In the genomic region with DNA sequence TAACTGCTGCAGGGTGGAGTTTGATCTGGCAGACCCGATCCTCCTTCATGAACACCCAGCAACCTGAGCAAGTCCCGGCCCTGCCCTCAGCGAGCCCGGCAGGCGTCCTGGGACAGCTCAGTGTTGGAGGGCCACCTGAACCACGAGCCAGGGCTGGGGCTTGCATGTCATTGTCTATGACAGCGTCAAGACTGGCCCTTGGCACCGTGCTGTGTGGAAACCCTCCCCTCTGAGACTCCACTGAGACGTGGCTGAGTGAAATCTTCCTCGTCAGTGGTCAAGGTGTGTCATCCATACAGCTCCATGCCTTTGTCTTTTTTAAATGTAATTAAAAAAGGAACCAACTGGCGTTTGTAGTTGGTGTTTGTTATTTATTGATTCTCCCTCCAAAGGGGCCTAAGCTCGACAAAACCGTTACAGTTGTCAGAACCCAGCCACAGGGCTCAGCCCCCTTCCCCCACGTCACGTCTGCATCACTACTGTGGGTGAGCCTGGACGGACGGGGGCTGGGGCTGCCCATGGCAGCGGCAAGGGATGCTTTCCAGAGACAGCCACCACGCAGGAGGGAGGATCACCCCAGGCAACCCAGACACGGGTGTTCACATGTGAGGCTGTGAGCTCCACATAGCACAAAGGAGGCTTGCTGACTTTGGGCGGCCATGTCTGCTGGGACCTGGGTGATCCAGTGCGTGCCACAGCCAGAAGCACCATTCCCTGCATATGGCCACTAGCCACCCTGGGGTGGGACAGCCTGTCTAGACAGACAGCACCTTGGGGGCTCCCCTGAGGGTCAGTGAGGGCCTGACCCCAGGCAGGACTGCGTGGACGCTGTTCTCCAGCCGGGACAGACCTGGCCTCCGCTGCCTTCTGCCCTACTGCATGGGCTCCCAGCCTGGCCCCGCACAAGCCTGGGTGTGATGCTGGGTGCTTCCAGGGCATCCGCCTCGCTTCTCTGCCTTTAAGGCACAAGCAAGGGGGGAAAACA, we compare ENCODE assay signal across 21 cellular contexts. TPM values are rescaled to one million over a fixed set of nuclear protein-coding genes. Genes with fewer than 3 reads are reported as not detected.
DNase-seq lines count a peak whose midpoint lies in the region; ATAC-seq and TF ChIP-seq lines count a peak whose summit lies in the region.
"Had no signal": no experiment of that assay in that cellular context is flagged by ENCODE, and none has a peak within 500 bp of the region (broad histone marks: within the 10 kb centered on the region; RNA-seq: fewer than 3 reads in every experiment).

No MANE protein-coding gene starts in this region.

- 83 to 84% (median 84%) methylated on average over 22 to 29 of the region's 29 CpGs for WGBS in heart left ventricle, 4 donors

- H3K9me3 ChIP-seq in heart left ventricle = no peaks in the 10 kb centered on the region
- H3K9me3 ChIP-seq in adipocyte (ENCODE audit: control insufficient read depth, low read length) = no peaks in the 10 kb centered on the region
- H3K9me3 ChIP-seq in mucosa of descending colon = no peaks in the 10 kb centered on the region
- H3K9me3 ChIP-seq: suprapubic skin had no signal

- H3K36me3 ChIP-seq in heart left ventricle (peaks cover 0 to 100% (median 95%) of the 10 kb centered on the region in 9 donors), adipocyte (ENCODE audit: control insufficient read depth, insufficient read depth, low read length, severe bottlenecking) (peaks cover 90% of the 10 kb centered on the region), mucosa of descending colon (ENCODE audit: low read depth) (peaks cover 7% of the 10 kb centered on the region)

- H3K4me3 ChIP-seq in heart left ventricle = no peak overlapping the region
- no peak overlapping the region for H3K4me3 ChIP-seq in adipocyte (ENCODE audit: low read length)
- H3K4me3 ChIP-seq in mucosa of descending colon = no peak overlapping the region
- H3K4me3 ChIP-seq: suprapubic skin had no signal

- TF ChIP-seq POLR2A in heart left ventricle (IDR thresholded peaks at IDR 0.05) (no peak), erythroblast (IDR thresholded peaks at IDR 0.05; ENCODE audit: low read length) (no peak)

- intact Hi-C loops in heart left ventricle (cut with DNase I) (loop anchor here in 2 of 10 donors (10.0 kb wide), 1 partner anchor 221 kb away; a partner anchor contains a TSS), Right ventricle myocardium inferior (cut with DNase I) (no loop called here), mucosa of descending colon (cut with DNase I, micrococcal nuclease) (no loop called here)

- H3K27me3 ChIP-seq in heart left ventricle (no peaks in the 10 kb centered on the region), adipocyte (replicated peaks; ENCODE audit: control insufficient read depth, insufficient read depth, low read length) (no peaks in the 10 kb centered on the region)
- H3K27me3 ChIP-seq: foreskin keratinocyte, suprapubic skin had no signal

- ATAC-seq in heart left ventricle = peak in 3 of 4 donors; percentile 3 to 5 (median 4)
- ATAC-seq in Right ventricle myocardium inferior = no peak
- peak; percentile 12 for ATAC-seq in mucosa of descending colon
- no peak for ATAC-seq in GM21825 (IDR thresholded peaks at IDR 0.05; ENCODE audit: unreplicated experiment)
- ATAC-seq: foreskin keratinocyte had no signal

- DNase-seq in heart left ventricle (no peak), Right ventricle myocardium inferior (ENCODE audit: missing footprints) (no peak), adipocyte (ENCODE audit: low read depth) (no peak), mucosa of descending colon (no peak), erythroblast (lab: John Stamatoyannopoulos, UW) (no peak), NCI-H1048 (lab: John Stamatoyannopoulos, UW) (no peak), NCI-H2196 (lab: John Stamatoyannopoulos, UW; ENCODE audit: unreplicated experiment) (no peak)
- DNase-seq: activated CD4-positive, alpha-beta T cell treated with anti-CD3 and anti-CD28 coated beads, Interleukin-2, amount 50 U/mL, for 48 hours; activated T-cell treated with anti-CD3 and anti-CD28 coated beads, Interleukin-2, amount 50 U/mL, for 48 hours; CD4-positive, alpha-beta T cell; foreskin keratinocyte; KBM-7; kidney; NCI-H187 treated with DMSO at 0.1 percent for 48 hours; NK-92 treated with Interleukin-12 subunit alpha and Interleukin-12 subunit beta, amount 100 ng/mL, for 24 hours; RPMI8226; stimulated activated CD8-positive, alpha-beta memory T cell treated with anti-CD3 and anti-CD28 coated beads, Interleukin-4, amount 100 ng/mL, for 48 hours; SW 1271 had no signal

- TF ChIP-seq CTCF in heart left ventricle (IDR thresholded peaks at IDR 0.05) (no peak), mucosa of descending colon (IDR thresholded peaks at IDR 0.05) (no peak)

- H3K4me1 ChIP-seq in heart left ventricle = peaks cover 0 to 5% (median 0%) of the 10 kb centered on the region in 12 donors
- no peaks in the 10 kb centered on the region for H3K4me1 ChIP-seq in adipocyte (ENCODE audit: control insufficient read depth, insufficient read depth, low read length)
- no peaks in the 10 kb centered on the region for H3K4me1 ChIP-seq in mucosa of descending colon (ENCODE audit: low read depth)
- H3K4me1 ChIP-seq: foreskin keratinocyte, suprapubic skin had no signal

- H3K27ac ChIP-seq in heart left ventricle = no peak overlapping the region
- H3K27ac ChIP-seq: foreskin keratinocyte, suprapubic skin had no signal

- peak overlapping the region; percentile 13 for H3K9ac ChIP-seq in adipocyte (ENCODE audit: low read length)

RNA-seq across cellular contexts. Expression of a gene that starts 7.3 kb away (rescaled TPM):
- 10 to 100 TPM; 16.4 to 45.1 (median 24.9) TPM for total RNA-seq in heart left ventricle
- polyA plus RNA-seq in heart left ventricle = 10 to 100 TPM; 22.5 to 36.5 TPM
- 23.5 TPM for total RNA-seq in Right ventricle myocardium inferior
- 10 to 100 TPM; 25.2 to 43.4 (median 27.4) TPM for total RNA-seq in mucosa of descending colon

RNA-seq across cellular contexts. Expression of a gene that starts 21.0 kb away (rescaled TPM):
- total RNA-seq in heart left ventricle (10 to 100 TPM; 15.3 to 28.8 (median 20.3) TPM), Right ventricle myocardium inferior (21.2 TPM), mucosa of descending colon (10 to 100 TPM; 26.1 to 40.5 (median 35.4) TPM)
- 10 to 100 TPM; 18.4 to 20.3 TPM for polyA plus RNA-seq in heart left ventricle

RNA-seq across cellular contexts. Expression of a gene that starts 21.6 kb away (rescaled TPM):
- total RNA-seq in heart left ventricle (not detected), Right ventricle myocardium inferior (not detected), mucosa of descending colon (1 to 10 TPM; 1.9 to 9.4 (median 2.9) TPM)
- polyA plus RNA-seq in heart left ventricle = not detected
- total RNA-seq: CD4-positive, alpha-beta T cell; foreskin keratinocyte; pulmonary artery endothelial cell; suprapubic skin had no signal
- polyA plus RNA-seq: foreskin keratinocyte had no signal

Comparison
In these comparisons a context has a peak if more than half of its experiments do, and no peak if none do; other contexts are left out.
1. ATAC-seq: peak in heart left ventricle (3 of 4) and mucosa of descending colon (single experiment); none in Right ventricle myocardium inferior (single experiment) and GM21825 (single experiment).